ENCODE assay signal across 8 cellular contexts in the genomic region with DNA sequence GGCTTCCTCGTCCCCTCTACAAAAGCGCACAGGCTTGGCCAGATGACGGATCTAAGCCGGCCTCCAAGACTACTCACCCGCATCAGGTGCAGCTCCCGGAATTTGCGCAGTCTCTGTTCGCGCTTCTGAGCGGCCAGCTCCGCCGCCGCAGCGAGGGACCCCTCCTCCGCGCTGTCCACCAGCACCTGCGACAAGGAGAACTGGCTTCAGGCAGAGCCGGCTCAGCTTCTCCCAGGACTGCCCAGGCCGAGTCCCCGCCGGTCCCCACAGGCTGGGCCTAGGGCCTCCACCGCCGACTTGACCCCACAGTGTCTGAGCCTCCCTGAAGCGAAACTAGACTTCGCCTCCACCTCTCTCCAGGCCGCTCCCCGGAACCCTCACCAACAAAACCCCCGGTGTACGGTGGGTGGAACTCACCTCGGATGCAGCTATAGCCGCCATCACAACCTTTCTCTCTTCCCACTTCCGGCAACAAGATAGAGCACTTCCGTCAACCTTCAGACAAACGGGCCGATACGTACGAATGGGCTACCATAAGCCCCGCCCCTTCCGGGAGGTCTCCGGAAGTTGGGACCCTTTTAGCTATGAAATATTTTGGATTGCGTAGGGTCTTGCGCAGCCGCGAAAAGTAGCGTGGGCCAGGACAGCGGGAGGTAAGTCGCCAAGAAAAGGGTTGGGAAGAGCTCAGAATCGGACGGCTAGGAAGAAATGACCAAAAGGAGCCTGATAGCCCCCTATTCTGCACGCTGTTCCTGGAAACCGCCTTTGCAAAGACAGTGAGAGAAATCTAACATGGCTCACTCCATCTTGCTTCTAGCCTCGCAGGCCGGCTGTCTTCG. TPM values are rescaled to one million over a fixed set of nuclear protein-coding genes. Genes with fewer than 3 reads are reported as not detected.
DNase-seq lines count a peak whose midpoint lies in the region; ATAC-seq and TF ChIP-seq lines count a peak whose summit lies in the region.

Gene SYF2, minus strand, starts transcription at position 476 of the 839 bp plus-strand sequence. Its CDS starts 35 bp downstream, at position 441.

- H3K36me3 ChIP-seq in PC-9 (ENCODE audit: low read depth) = 0 out of 2 replicates have a peak, but pooled peaks cover 8% of the 10 kb centered on the region
- no peaks in the 10 kb centered on the region for H3K36me3 ChIP-seq in mucosa of stomach (ENCODE audit: control insufficient read depth, insufficient read depth, low read length)

- TSS peak; percentile 74 for BruUV-seq in PC-9 (replicated peaks; lab: Mats Ljungman, UMichigan)

- H3K4me2 ChIP-seq in PC-9 = peak within 1 kb of the TSS; percentile 89

- peak within 1 kb of the TSS; percentile 70 for H3K27ac ChIP-seq in PC-9

- TF ChIP-seq CTCF in PC-9 (conservative IDR thresholded peaks at IDR 0.05) = no peak

- in situ Hi-C loops in KBM-7 (cut with MboI; ENCODE audit: low pct_unique_long_range_greater_than_20kb, low sequenced_read_pairs) = no loop called here

- intact Hi-C loops in PC-9 (cut with micrococcal nuclease; ENCODE audit: unreplicated experiment) = no loop called here

- no peaks in the 10 kb centered on the region for H3K9me2 ChIP-seq in PC-9 (ENCODE audit: insufficient read depth)

- H3K27me3 ChIP-seq in PC-9 (ENCODE audit: insufficient read depth, low read depth) (no peaks in the 10 kb centered on the region), mucosa of stomach (ENCODE audit: control insufficient read depth, insufficient read depth, low read length) (no peaks in the 10 kb centered on the region)

- POLR2A ChIA-PET in PC-9 (lab: Charles Lee; ENCODE audit: unreplicated experiment) = interaction anchor here (0.6 to 1.5 kb wide), 4 partner anchors 15 to 549 kb away, joined by 3 to 5 read pairs (median 4); partner anchors contain the start of gene RSRP1

- DNase-seq in DMS114 treated with DMSO at 0.1 percent for 48 hours (lab: John Stamatoyannopoulos, UW; ENCODE audit: unreplicated experiment) (peak; percentile 96), KBM-7 (peak; percentile 92), PC-9 (peak; percentile 76 to 77)
- DNase-seq in activated T-cell treated with anti-CD3 and anti-CD28 coated beads, Interleukin-2, amount 50 U/mL, for 1 hour = peak; percentile 86
- peak; percentile 77 for DNase-seq in stimulated activated CD8-positive, alpha-beta memory T cell treated with anti-CD3 and anti-CD28 coated beads, Interleukin-7, amount 100 ng/mL, for 1 hour (ENCODE audit: low read depth in 2 of 2)

- H3K79me2 ChIP-seq in PC-9 (ENCODE audit: low read depth) = peaks cover 24% of the 10 kb centered on the region

- H3K4me3 ChIP-seq in PC-9 (peak within 1 kb of the TSS; percentile 94), mucosa of stomach (ENCODE audit: low read length) (peak within 1 kb of the TSS; percentile 94)

- CTCF ChIA-PET in PC-9 (lab: Charles Lee) = no interaction called here

- H3K4me1 ChIP-seq in PC-9 (replicated peaks; ENCODE audit: insufficient read depth) = peaks cover 11% of the 10 kb centered on the region; the same call in 1 of the 2 replicates
- H3K4me1 ChIP-seq in mucosa of stomach (ENCODE audit: control insufficient read depth, insufficient read depth, low read length) = peaks cover 23% of the 10 kb centered on the region

- no peaks in the 10 kb centered on the region for H4K20me1 ChIP-seq in PC-9 (ENCODE audit: insufficient read depth)

- H3K9me3 ChIP-seq in PC-9 (ENCODE audit: insufficient read depth, low read depth) (no peaks in the 10 kb centered on the region), mucosa of stomach (ENCODE audit: control insufficient read depth, low read length) (no peaks in the 10 kb centered on the region)

- H3K9ac ChIP-seq in mucosa of stomach (ENCODE audit: low read length) = peak within 1 kb of the TSS; percentile 91

- peak within 1 kb of the TSS; percentile 86 for H2AFZ ChIP-seq in PC-9

- peaks cover 7% of the 10 kb centered on the region; the same call in 1 of the 2 replicates for H3F3A ChIP-seq in PC-9 (ENCODE audit: insufficient read depth, low read depth)

- ATAC-seq in GM21717 (IDR thresholded peaks at IDR 0.05; ENCODE audit: unreplicated experiment) = peak; percentile 73
- peak; percentile 88 for ATAC-seq in esophagus mucosa

RNA-seq across cellular contexts. Expression of gene SYF2, which starts in this region (rescaled TPM):
- total RNA-seq in PC-9 (2021) (48.1 and 55.0 TPM in 2 replicates), esophagus mucosa (20.7 TPM)

Comparison
In these comparisons a context has a peak if more than half of its experiments do, and no peak if none do; other contexts are left out.
1. Peak in every context shown above with its lines: DNase-seq, ATAC-seq, H3K4me3 ChIP-seq and H3K27ac ChIP-seq.